Comparison of ENCODE assay signal across 18 cellular contexts in the genomic region with DNA sequence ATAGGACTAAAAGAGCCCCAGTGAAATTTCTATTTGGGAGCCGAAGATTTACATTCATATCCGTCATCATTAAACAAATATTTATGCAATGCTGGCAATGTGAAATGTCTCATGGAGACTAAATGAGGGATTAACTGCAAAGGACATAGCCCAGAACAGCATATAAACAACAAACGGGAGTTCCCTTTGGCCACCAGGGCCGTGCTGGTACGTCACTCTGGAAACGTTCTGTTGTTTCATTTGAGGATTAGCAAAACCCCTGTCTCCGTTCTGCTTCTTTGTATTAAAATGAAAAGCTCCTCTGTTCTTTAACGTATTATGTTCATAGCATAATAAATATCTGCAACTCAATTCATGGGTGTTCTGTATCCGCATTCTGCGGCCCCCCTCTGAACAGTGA.
DNase-seq lines count a peak whose midpoint lies in the region; ATAC-seq and TF ChIP-seq lines count a peak whose summit lies in the region.
"Had no signal": no experiment of that assay in that cellular context is flagged by ENCODE, and none has a peak within 500 bp of the region (broad histone marks: within the 10 kb centered on the region; RNA-seq: fewer than 3 reads in every experiment).

No MANE protein-coding gene starts in this region.

- TF ChIP-seq CTCF in fibroblast of lung (conservative IDR thresholded peaks at IDR 0.05 in 1 of 2, IDR thresholded peaks at IDR 0.05 in 1 of 2; ENCODE audit: low read depth in 1 of 2, low read length in 2 of 2) (peak in 1 of 2 donors; percentile 20), nephron (IDR thresholded peaks at IDR 0.05; ENCODE audit: unreplicated experiment in 3 of 3) (no peak), WERI-Rb-1 (IDR thresholded peaks at IDR 0.05; ENCODE audit: low read depth, low read length) (no peak)

- no peak for ATAC-seq in activated CD8-positive, alpha-beta T cell treated with anti-CD3 and anti-CD28 coated beads, Interleukin-2, amount 10 ng/mL, durations not matched to agents 7 days and 5 days
- ATAC-seq: naive thymus-derived CD8-positive, alpha-beta T cell had no signal

- peaks cover 11% of the 10 kb centered on the region for H3K27me3 Mint-ChIP-seq in nephron (ENCODE audit: low read depth)
- H3K27me3 Mint-ChIP-seq in activated CD8-positive, alpha-beta T cell treated with anti-CD3 and anti-CD28 coated beads, Interleukin-2, amount 10 ng/mL, durations not matched to agents 7 days and 5 days (ENCODE audit: low read depth), result peaks cover 2% of the 10 kb centered on the region

- H3K27ac Mint-ChIP-seq in nephron, result peak overlapping the region; percentile 15 to 66 (median 21)
- H3K27ac Mint-ChIP-seq in activated CD8-positive, alpha-beta T cell treated with anti-CD3 and anti-CD28 coated beads, Interleukin-2, amount 10 ng/mL, durations not matched to agents 7 days and 5 days, result no peak overlapping the region

- H3K9me3 ChIP-seq in fibroblast of lung (ENCODE audit: control insufficient read depth, insufficient read depth, low read depth, low read length) (no peaks in the 10 kb centered on the region), WERI-Rb-1 (ENCODE audit: severe bottlenecking) (no peaks in the 10 kb centered on the region)
- H3K9me3 ChIP-seq: right lobe of liver had no signal

- H3K9me3 Mint-ChIP-seq in nephron, result no peaks in the 10 kb centered on the region
- H3K9me3 Mint-ChIP-seq in activated CD8-positive, alpha-beta T cell treated with anti-CD3 and anti-CD28 coated beads, Interleukin-2, amount 10 ng/mL, durations not matched to agents 7 days and 5 days (ENCODE audit: insufficient read depth), result no peaks in the 10 kb centered on the region

- no peaks in the 10 kb centered on the region for H3K27me3 ChIP-seq in ACC112 (ENCODE audit: insufficient read depth, low read length)
- H3K27me3 ChIP-seq in fibroblast of lung (ENCODE audit: control insufficient read depth, insufficient read depth, low read length), result no peaks in the 10 kb centered on the region
- H3K27me3 ChIP-seq in WERI-Rb-1 (ENCODE audit: insufficient read depth, low read depth, severe bottlenecking), result no peaks in the 10 kb centered on the region
- H3K27me3 ChIP-seq: right lobe of liver had no signal

- H3K79me2 ChIP-seq in ACC112 (ENCODE audit: control insufficient read depth, insufficient read depth, low read length, unreplicated experiment) (no peaks in the 10 kb centered on the region), fibroblast of lung (ENCODE audit: control insufficient read depth, insufficient read depth, low read length) (no peaks in the 10 kb centered on the region)

- H3K4me2 ChIP-seq in fibroblast of lung (ENCODE audit: extremely low read depth, insufficient read depth, low read length), result peak overlapping the region; percentile 23

- DNase-seq in amniotic epithelial cell (ENCODE audit: low read depth) (peak; percentile 94), fibroblast of lung (ENCODE audit: low read depth in 2 of 2) (peak in 1 of 2 donors; percentile 92), COR-L47 (lab: John Stamatoyannopoulos, UW) (no peak), WERI-Rb-1 (no peak)
- no peak for DNase-seq in stimulated activated CD4-positive, alpha-beta T cell treated with anti-CD3 and anti-CD28 coated beads, Interleukin-15, amount 100 ng/mL, for 24 hours
- no peak for DNase-seq in activated CD8-positive, alpha-beta T cell treated with anti-CD3 and anti-CD28 coated beads, Interleukin-2, amount 10 ng/mL, durations not matched to agents 7 days and 5 days
- DNase-seq: ACHN; activated CD4-positive, alpha-beta T cell treated with anti-CD3 and anti-CD28 coated beads, Interleukin-2, amount 50 U/mL, for 1 hour; activated T-cell treated with anti-CD3 and anti-CD28 coated beads, Interleukin-2, amount 50 U/mL, for 48 hours; glutamatergic neuron; naive thymus-derived CD8-positive, alpha-beta T cell; NCI-H2081 treated with DMSO at 0.1 percent for 48 hours; NCI-H774; right lobe of liver; stimulated activated naive CD4-positive, alpha-beta T cell treated with Interleukin-2 at 50 U/mL for 16 hours had no signal

- no peak overlapping the region for H3K9ac ChIP-seq in fibroblast of lung (ENCODE audit: insufficient read depth, low read length)

- no peaks in the 10 kb centered on the region for H3K36me3 Mint-ChIP-seq in nephron (ENCODE audit: low read depth)
- peaks cover 2% of the 10 kb centered on the region for H3K36me3 Mint-ChIP-seq in activated CD8-positive, alpha-beta T cell treated with anti-CD3 and anti-CD28 coated beads, Interleukin-2, amount 10 ng/mL, durations not matched to agents 7 days and 5 days (ENCODE audit: low read depth)

- H4K20me1 ChIP-seq in fibroblast of lung (ENCODE audit: control insufficient read depth, extremely low read depth, insufficient read depth, low read length), result no peaks in the 10 kb centered on the region

- peak overlapping the region; percentile 72 for H2AFZ ChIP-seq in ACC112 (ENCODE audit: low read length, unreplicated experiment)
- H2AFZ ChIP-seq in fibroblast of lung (ENCODE audit: low read length), result no peak overlapping the region

- H3K4me1 ChIP-seq in ACC112 (ENCODE audit: control insufficient read depth, insufficient read depth, low read length, unreplicated experiment) (peaks cover 30% of the 10 kb centered on the region), fibroblast of lung (ENCODE audit: control insufficient read depth, extremely low read depth, insufficient read depth, low read length) (peaks cover 13% of the 10 kb centered on the region)
- H3K4me1 ChIP-seq: right lobe of liver had no signal

- H3K4me3 ChIP-seq in ACC112 (ENCODE audit: low read depth, low read length), result no peak overlapping the region
- peak overlapping the region in 1 of 4 experiments; percentile 23 for H3K4me3 ChIP-seq in fibroblast of lung (replicated peaks in 1 of 4; ENCODE audit: control extremely low read depth in 1 of 4, insufficient read depth in 1 of 4, low read depth in 3 of 4, low read length in 4 of 4)
- no peak overlapping the region for H3K4me3 ChIP-seq in WERI-Rb-1 (ENCODE audit: low read depth, low read length)
- H3K4me3 ChIP-seq: coronary artery, right lobe of liver had no signal

- peak overlapping the region in 1 of 3 experiments; percentile 16 for H3K4me3 Mint-ChIP-seq in nephron
- H3K4me3 Mint-ChIP-seq in activated CD8-positive, alpha-beta T cell treated with anti-CD3 and anti-CD28 coated beads, Interleukin-2, amount 10 ng/mL, durations not matched to agents 7 days and 5 days, result no peak overlapping the region
- H3K4me3 Mint-ChIP-seq: naive thymus-derived CD8-positive, alpha-beta T cell had no signal

- CTCF ChIA-PET in activated CD8-positive, alpha-beta T cell treated with anti-CD3 and anti-CD28 coated beads, Interleukin-2, amount 10 ng/mL, durations not matched to agents 7 days and 5 days (lab: Charles Lee), result no interaction called here

- H3K36me3 ChIP-seq in ACC112 (ENCODE audit: insufficient read depth, low read length) (no peaks in the 10 kb centered on the region), fibroblast of lung (ENCODE audit: control insufficient read depth, insufficient read depth, low read length) (no peaks in the 10 kb centered on the region), WERI-Rb-1 (no peaks in the 10 kb centered on the region)
- H3K36me3 ChIP-seq: right lobe of liver had no signal

- peaks cover 29% of the 10 kb centered on the region for H3K4me1 Mint-ChIP-seq in nephron
- no peaks in the 10 kb centered on the region for H3K4me1 Mint-ChIP-seq in activated CD8-positive, alpha-beta T cell treated with anti-CD3 and anti-CD28 coated beads, Interleukin-2, amount 10 ng/mL, durations not matched to agents 7 days and 5 days (ENCODE audit: low read depth)

- POLR2A ChIA-PET in activated CD8-positive, alpha-beta T cell treated with anti-CD3 and anti-CD28 coated beads, Interleukin-2, amount 10 ng/mL, durations not matched to agents 7 days and 5 days (lab: Charles Lee), result no interaction called here

- H3K27ac ChIP-seq in ACC112 (ENCODE audit: low read depth, low read length) (peak overlapping the region; percentile 61), fibroblast of lung (ENCODE audit: insufficient read depth, low read length) (no peak overlapping the region), WERI-Rb-1 (no peak overlapping the region)
- H3K27ac ChIP-seq: coronary artery, right lobe of liver had no signal
